21 cellular contexts compared by ENCODE assay signal in the genomic region with DNA sequence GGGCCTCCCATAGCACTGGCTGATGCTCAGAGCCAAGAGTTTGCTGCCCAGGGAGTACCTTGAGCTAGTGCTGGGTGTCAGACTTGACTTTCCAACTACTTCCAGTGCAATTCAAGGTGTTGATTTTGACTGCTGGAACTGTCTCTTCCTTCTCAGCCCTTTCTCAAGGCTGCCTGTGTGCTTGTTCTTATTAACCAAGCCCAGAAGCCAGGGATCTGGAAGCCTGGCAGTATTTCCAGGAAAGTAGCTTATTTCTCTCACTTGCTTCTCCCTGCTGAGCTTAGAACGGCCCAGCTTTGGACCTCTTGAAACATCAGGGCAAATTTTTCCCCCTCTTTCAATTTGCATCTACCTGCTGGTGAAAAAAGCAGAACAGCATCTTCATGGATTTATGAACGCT. TPM values are rescaled to one million over a fixed set of nuclear protein-coding genes. Genes with fewer than 3 reads are reported as not detected.
"Had no signal": no experiment of that assay in that cellular context is flagged by ENCODE, and none has a peak within 500 bp of the region (broad histone marks: within the 10 kb centered on the region; RNA-seq: fewer than 3 reads in every experiment).

No MANE protein-coding gene starts in this region.

- H3K4me3 Mint-ChIP-seq: activated naive CD4-positive, alpha-beta T cell treated with anti-CD3 and anti-CD28 coated beads, Interleukin-2, amount 50 U/mL, for 24 hours; activated T-cell treated with anti-CD3 and anti-CD28 coated beads, Interleukin-2, amount 50 U/mL, for 72 hours; neural progenitor cell had no signal

- H3K9me3 Mint-ChIP-seq: activated naive CD4-positive, alpha-beta T cell treated with anti-CD3 and anti-CD28 coated beads, Interleukin-2, amount 50 U/mL, for 24 hours; neural progenitor cell had no signal

- H3K27ac ChIP-seq: neural progenitor cell, pancreas, sigmoid colon, tibial artery, uterus had no signal

- H3K4me1 Mint-ChIP-seq: activated naive CD4-positive, alpha-beta T cell treated with anti-CD3 and anti-CD28 coated beads, Interleukin-2, amount 50 U/mL, for 24 hours had no signal

- H3K27ac Mint-ChIP-seq: activated naive CD4-positive, alpha-beta T cell treated with anti-CD3 and anti-CD28 coated beads, Interleukin-2, amount 50 U/mL, for 24 hours; activated T-cell treated with anti-CD3 and anti-CD28 coated beads, Interleukin-2, amount 50 U/mL, for 72 hours; neural progenitor cell had no signal

- H3K4me3 ChIP-seq: adrenal gland, neural progenitor cell, pancreas, sigmoid colon, tibial artery, uterus had no signal

- H3K36me3 ChIP-seq: adrenal gland, neural progenitor cell, pancreas, sigmoid colon, tibial artery, uterus had no signal

- ATAC-seq: activated T-cell treated with anti-CD3 and anti-CD28 coated beads, Interleukin-2, amount 50 U/mL, for 72 hours had no signal

- H3K36me3 Mint-ChIP-seq: activated naive CD4-positive, alpha-beta T cell treated with anti-CD3 and anti-CD28 coated beads, Interleukin-2, amount 50 U/mL, for 24 hours; neural progenitor cell had no signal

- H3K27me3 ChIP-seq: adrenal gland, neural progenitor cell, pancreas, sigmoid colon, tibial artery, uterus had no signal

- H3K4me1 ChIP-seq: adrenal gland, pancreas, uterus had no signal

- H3K9me3 ChIP-seq: adrenal gland, pancreas, sigmoid colon, tibial artery, uterus had no signal

- DNase-seq: activated CD4-positive, alpha-beta T cell treated with anti-CD3 and anti-CD28 coated beads, Interleukin-2, amount 50 U/mL, for 1 hour; activated CD8-positive, alpha-beta memory T cell treated with anti-CD3 and anti-CD28 coated beads for 24 hours; activated CD8-positive, alpha-beta memory T cell treated with anti-CD3 and anti-CD28 coated beads, Interleukin-2, amount 50 U/mL, for 48 hours; activated effector memory CD4-positive, alpha-beta T cell treated with anti-CD3 and anti-CD28 coated beads, Interleukin-2, amount 50 U/mL, for 16 hours; activated T-cell treated with anti-CD3 and anti-CD28 coated beads, Interleukin-2, amount 50 U/mL, for 72 hours; adrenal gland; dermis blood vessel endothelial cell; effector memory CD4-positive, alpha-beta T cell; hippocampal formation; islet precursor cell; pancreas; sigmoid colon; stimulated activated CD4-positive, alpha-beta T cell treated with anti-CD3 and anti-CD28 coated beads, Interleukin-1b, Interleukin-23, amount 100 ng/mL, for 48 hours; stimulated activated CD8-positive, alpha-beta memory T cell treated with anti-CD3 and anti-CD28 coated beads, Interleukin-4, amount 100 ng/mL, for 48 hours; stimulated activated naive CD4-positive, alpha-beta T cell; T-helper 1 cell; T1000; tibial artery; uterus had no signal

RNA-seq across cellular contexts. Expression of a gene that starts 27.6 kb away (rescaled TPM):
- total RNA-seq: activated T-cell treated with anti-CD3 and anti-CD28 coated beads, Interleukin-2, amount 50 U/mL, for 72 hours had no signal
